In the genomic region with DNA sequence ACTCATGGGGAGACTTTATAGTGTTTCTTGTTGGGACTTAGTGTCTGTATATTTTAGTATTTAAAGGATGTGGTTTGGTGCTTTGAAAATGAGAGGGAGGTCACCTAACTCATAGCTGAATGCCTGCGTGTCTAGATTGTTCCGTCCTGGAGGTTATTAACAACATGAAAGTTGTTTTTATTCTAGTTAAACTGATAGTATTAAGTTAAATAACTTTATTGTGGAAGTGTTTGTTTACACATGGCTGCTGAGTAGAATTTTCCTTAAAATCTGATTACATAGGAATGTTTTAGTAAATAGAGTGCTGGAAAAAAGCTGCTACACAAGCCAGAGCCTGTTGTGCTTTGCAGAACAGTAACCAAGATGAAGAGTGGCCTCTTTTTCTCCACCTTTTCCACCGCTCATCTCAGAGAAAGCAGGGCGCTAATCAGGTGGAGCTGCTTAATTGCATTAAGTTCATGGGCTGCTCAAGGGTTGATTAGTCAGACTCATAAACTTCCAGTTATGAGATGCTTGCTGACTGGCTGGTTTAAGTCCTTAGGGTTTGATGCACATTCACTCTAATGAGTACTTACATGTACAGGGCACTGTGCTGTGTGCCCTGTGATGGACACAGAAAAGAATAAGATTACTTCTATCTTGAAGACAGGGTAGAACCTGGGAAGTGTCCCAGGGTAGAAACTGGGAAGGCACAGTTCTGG, we compare ENCODE assay signal across 9 cellular contexts.
A peak's percentile ranks its signal among the peaks of the same experiment; 100 is the strongest.
DNase-seq lines count a peak whose midpoint lies in the region; ATAC-seq, FAIRE-seq and TF ChIP-seq lines count a peak whose summit lies in the region.
"Had no signal": no experiment of that assay in that cellular context is flagged by ENCODE, and none has a peak within 500 bp of the region (broad histone marks: within the 10 kb centered on the region; RNA-seq: fewer than 3 reads in every experiment).

No MANE protein-coding gene starts in this region.

- no peak for FAIRE-seq in kidney (lab: Jason Lieb, UNC)
- FAIRE-seq: H1 had no signal

- H3K27me3 ChIP-seq in adipocyte (replicated peaks; ENCODE audit: control insufficient read depth, insufficient read depth, low read length) (no peaks in the 10 kb centered on the region), osteoblast (ENCODE audit: insufficient read depth, low read length) (no peaks in the 10 kb centered on the region)

- H3K9ac ChIP-seq in adipocyte (ENCODE audit: low read length) (no peak overlapping the region), kidney (ENCODE audit: low read length in 2 of 2) (no peak overlapping the region)

- no peaks in the 10 kb centered on the region for H3K36me3 ChIP-seq in adipocyte (ENCODE audit: control insufficient read depth, insufficient read depth, low read length, severe bottlenecking)
- no peaks in the 10 kb centered on the region for H3K36me3 ChIP-seq in osteoblast (ENCODE audit: insufficient read depth, low read length)
- no peaks in the 10 kb centered on the region for H3K36me3 ChIP-seq in kidney (ENCODE audit: control insufficient read depth in 1 of 2, insufficient read depth in 2 of 2, low read length in 2 of 2)

- ATAC-seq in GM18909 (IDR thresholded peaks at IDR 0.05; ENCODE audit: poor library complexity, unreplicated experiment) (peak; percentile 56), HG03064 (IDR thresholded peaks at IDR 0.05; ENCODE audit: low read depth, unreplicated experiment) (peak; percentile 57), HG03378 (IDR thresholded peaks at IDR 0.05; ENCODE audit: unreplicated experiment) (no peak)

- H3K4me3 ChIP-seq in adipocyte (ENCODE audit: low read length): no peak overlapping the region
- H3K4me3 ChIP-seq in osteoblast (ENCODE audit: insufficient read depth, low read length): no peak overlapping the region
- no peak overlapping the region for H3K4me3 ChIP-seq in kidney (ENCODE audit: low read length in 2 of 2)

- DNase-seq in adipocyte (ENCODE audit: low read depth) (peak; percentile 36), osteoblast (ENCODE audit: insufficient read length, low spot score, missing footprints) (no peak), Ammon's horn (ENCODE audit: low spot score) (no peak), HUDEP-2 (lab: John Stamatoyannopoulos, UW; ENCODE audit: unreplicated experiment in 76 of 76) (no peak), kidney (no peak)

- peaks cover 71% of the 10 kb centered on the region for H3K79me2 ChIP-seq in osteoblast (ENCODE audit: insufficient read depth, low read length)

- no peak overlapping the region for H2AFZ ChIP-seq in osteoblast (ENCODE audit: low read length)

- H3K9me3 ChIP-seq in adipocyte (ENCODE audit: control insufficient read depth, low read length) (no peaks in the 10 kb centered on the region), osteoblast (ENCODE audit: low read depth, low read length) (no peaks in the 10 kb centered on the region), kidney (ENCODE audit: control insufficient read depth in 1 of 2, low read length in 2 of 2) (no peaks in the 10 kb centered on the region)

- peaks cover 27% of the 10 kb centered on the region for H4K20me1 ChIP-seq in osteoblast (ENCODE audit: insufficient read depth, low read length)

- H3K27ac ChIP-seq in osteoblast (ENCODE audit: low read depth, low read length): no peak overlapping the region
- peak overlapping the region in 1 of 2 donors; percentile 51 for H3K27ac ChIP-seq in kidney (ENCODE audit: low read depth in 2 of 2, low read length in 2 of 2)

- intact Hi-C loops in kidney (cut with DNase I): no loop called here

- TF ChIP-seq CTCF in osteoblast (IDR thresholded peaks at IDR 0.05; ENCODE audit: extremely low read depth, low read depth, low read length): no peak
- TF ChIP-seq CTCF in kidney (IDR thresholded peaks at IDR 0.05; ENCODE audit: borderline replicate concordance, extremely low read depth, insufficient read depth): no peak

- no peaks in the 10 kb centered on the region for H3K4me1 ChIP-seq in adipocyte (ENCODE audit: control insufficient read depth, insufficient read depth, low read length)
- H3K4me1 ChIP-seq in osteoblast (ENCODE audit: insufficient read depth, low read length): peaks cover 14% of the 10 kb centered on the region
- H3K4me1 ChIP-seq in kidney (ENCODE audit: control insufficient read depth in 1 of 2, insufficient read depth in 1 of 2, low read depth in 1 of 2, low read length in 2 of 2): peaks cover 13 to 30% of the 10 kb centered on the region in 2 donors

- peak overlapping the region; percentile 26 for H3K4me2 ChIP-seq in osteoblast (ENCODE audit: insufficient read depth, low read length)
